Comparison of ENCODE assay signal across 25 cellular contexts in genomic region chr4:39472396-39472795, GRCh38.
"Had no signal": no experiment of that assay in that cellular context is flagged by ENCODE, and none has a peak within 500 bp of the region (broad histone marks: within the 10 kb centered on the region; RNA-seq: fewer than 3 reads in every experiment).

No MANE protein-coding gene starts in this region.

- H3K4me2 ChIP-seq: smooth muscle cell had no signal

- H3K9me3 ChIP-seq: adrenal gland, gastroesophageal sphincter, ovary, stomach, suprapubic skin, tibial nerve had no signal

- H3K4me3 ChIP-seq: adrenal gland, gastroesophageal sphincter, ovary, smooth muscle cell, stomach, suprapubic skin, tibial nerve had no signal

- H3K36me3 ChIP-seq: ovary had no signal

- DNase-seq: activated CD4-positive, alpha-beta T cell treated with anti-CD3 and anti-CD28 coated beads, Interleukin-2, amount 10 ng/mL, durations not matched to agents 7 days and 5 days; activated CD4-positive, CD25-positive, alpha-beta regulatory T cell treated with anti-CD3 and anti-CD28 coated beads, Interleukin-2, amount 50 U/mL, for 72 hours; activated CD8-positive, alpha-beta memory T cell treated with anti-CD3 and anti-CD28 coated beads, Interleukin-2, amount 10 ng/mL, durations not matched to agents 7 days and 5 days; activated CD8-positive, alpha-beta T cell treated with anti-CD3 and anti-CD28 coated beads for 36 hours; activated gamma-delta T cell; activated T-cell treated with anti-CD3 and anti-CD28 coated beads for 4 hours; adrenal gland; cerebellar nuclear complex; effector CD8-positive, alpha-beta T cell; head of caudate nucleus; hypothalamus; left ventricle myocardium superior; midbrain; natural killer cell; ovary; stimulated activated CD4-positive, alpha-beta T cell treated with anti-CD3 and anti-CD28 coated beads, Interleukin-15, amount 100 ng/mL, for 24 hours; stomach; T-helper 1 cell; WERI-Rb-1 had no signal

- H3K27ac ChIP-seq: adrenal gland, gastroesophageal sphincter, ovary, stomach, suprapubic skin, WERI-Rb-1 had no signal

- ATAC-seq: activated CD8-positive, alpha-beta memory T cell treated with anti-CD3 and anti-CD28 coated beads, Interleukin-2, amount 10 ng/mL, durations not matched to agents 7 days and 5 days; activated CD8-positive, alpha-beta T cell treated with anti-CD3 and anti-CD28 coated beads for 36 hours; gastroesophageal sphincter; left ventricle myocardium superior; natural killer cell; sciatic nerve; stimulated activated memory B cell treated with anti-CD40 and anti-IgM and Interleukin-4, amounts not matched to agents 10 μg/mL and 1 μg/mL and 100 μg/mL, for 72 hours had no signal

- H3K27me3 ChIP-seq: adrenal gland, gastroesophageal sphincter, ovary, stomach, suprapubic skin, tibial nerve had no signal
